8 cellular contexts compared by ENCODE assay signal in genomic region chr11:32176223-32176811, GRCh38.
A peak's percentile ranks its signal among the peaks of the same experiment; 100 is the strongest.
DNase-seq lines count a peak whose midpoint lies in the region; TF ChIP-seq lines count a peak whose summit lies in the region.

No MANE protein-coding gene starts in this region.

- DNase-seq in EH (ENCODE audit: low read depth): peak; percentile 79
- DNase-seq in GM23248: peak; percentile 80
- DNase-seq in LoVo (ENCODE audit: low spot score): peak; percentile 76
- peak; percentile 71 for DNase-seq in RPMI8226
- peak; percentile 53 to 54 for DNase-seq in activated T-helper 1 cell treated with anti-CD3 and anti-CD28 coated beads, Interleukin-2, amount 50 U/mL, for 16 hours (ENCODE audit: low read depth in 1 of 2, low spot score in 1 of 2)
- peak; percentile 78 for DNase-seq in fibroblast of villous mesenchyme (ENCODE audit: low read depth)
- peak; percentile 73 for DNase-seq in occipital lobe (lab: John Stamatoyannopoulos, UW)
- DNase-seq in testis: peak; percentile 92

- H3K4me3 ChIP-seq in GM23248: no peak overlapping the region
- no peak overlapping the region for H3K4me3 ChIP-seq in fibroblast of villous mesenchyme (ENCODE audit: low read depth, low read length)
- no peak overlapping the region for H3K4me3 ChIP-seq in testis

- H3K9me2 ChIP-seq in GM23248 (ENCODE audit: insufficient read depth): no peaks in the 10 kb centered on the region

- H3K9me3 ChIP-seq in GM23248 (ENCODE audit: low read depth) (no peaks in the 10 kb centered on the region), testis (no peaks in the 10 kb centered on the region)

- no peaks in the 10 kb centered on the region for H3F3A ChIP-seq in GM23248 (ENCODE audit: insufficient read depth)

- H3K4me1 ChIP-seq in GM23248 (ENCODE audit: insufficient read depth) (peaks cover 9% of the 10 kb centered on the region), testis (no peaks in the 10 kb centered on the region)

- TF ChIP-seq CTCF in fibroblast of villous mesenchyme (IDR thresholded peaks at IDR 0.05; ENCODE audit: insufficient read depth, low read depth, low read length): peak; percentile 91
- TF ChIP-seq CTCF in testis (IDR thresholded peaks at IDR 0.05): peak; percentile 73 to 92 (median 84)

- no peaks in the 10 kb centered on the region for H4K20me1 ChIP-seq in GM23248 (ENCODE audit: insufficient read depth)

- no peak for TF ChIP-seq POLR2A in testis (IDR thresholded peaks at IDR 0.05)

- H3K4me2 ChIP-seq in GM23248 (ENCODE audit: unreplicated experiment): no peak overlapping the region

- no peaks in the 10 kb centered on the region for H3K36me3 ChIP-seq in GM23248 (ENCODE audit: low read depth)
- H3K36me3 ChIP-seq in testis (ENCODE audit: low read depth, missing control alignments): no peaks in the 10 kb centered on the region

- intact Hi-C loops in testis (cut with DNase I; ENCODE audit: low total_unique reads): loop anchor here (5.0 kb wide), 1 partner anchor 124 kb away; no protein-coding TSS in a partner anchor

- H2AFZ ChIP-seq in GM23248: no peak overlapping the region

- 14 to 17% methylated on average over 7 of the region's 7 CpGs for WGBS in GM23248 (ENCODE audit: low coverage in 1 of 2, low lambda C conversion rate in 2 of 2, missing lambda C conversion rate in 2 of 2), 2 experiments
- 41 to 49% methylated on average over 7 of the region's 7 CpGs for WGBS in testis, 2 donors

- in situ Hi-C loops in GM23248 (cut with MboI): loop anchor here (10.0 to 25.0 kb wide), 3 partner anchors 682 to 1064 kb away; no protein-coding TSS in a partner anchor

- no peaks in the 10 kb centered on the region for H3K79me2 ChIP-seq in GM23248 (ENCODE audit: insufficient read depth)

- H3K27me3 ChIP-seq in GM23248 (replicated peaks; ENCODE audit: insufficient read depth) (peaks cover 32% of the 10 kb centered on the region), testis (no peaks in the 10 kb centered on the region)

- H3K9ac ChIP-seq in GM23248: no peak overlapping the region

- H3K27ac ChIP-seq in GM23248: no peak overlapping the region
- H3K27ac ChIP-seq in testis: no peak overlapping the region
